Comparison of ENCODE assay signal across 15 cellular contexts in the genomic region with DNA sequence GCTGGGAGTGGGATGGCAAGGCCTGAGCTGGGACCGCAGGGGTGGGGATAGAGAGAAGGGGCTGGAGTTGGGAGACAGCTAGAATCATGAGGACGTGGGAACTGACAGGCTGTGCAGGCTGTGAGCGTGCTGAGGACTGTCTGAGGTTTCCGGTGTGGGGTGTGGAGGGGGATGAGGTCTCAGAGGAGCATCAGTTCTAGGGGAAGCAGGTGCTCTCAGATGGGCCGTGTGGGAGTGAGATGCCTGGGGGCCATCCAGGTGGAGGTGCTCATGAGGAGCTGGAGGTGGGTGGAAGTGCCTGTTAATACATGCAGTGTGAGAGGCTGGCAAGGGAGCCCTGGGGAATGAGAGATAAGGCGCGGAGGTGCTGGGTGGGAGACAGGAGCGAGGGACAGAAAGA. TPM values are rescaled to one million over a fixed set of nuclear protein-coding genes. Genes with fewer than 3 reads are reported as not detected.
DNase-seq lines count a peak whose midpoint lies in the region; ATAC-seq and TF ChIP-seq lines count a peak whose summit lies in the region.
"Had no signal": no experiment of that assay in that cellular context is flagged by ENCODE, and none has a peak within 500 bp of the region (broad histone marks: within the 10 kb centered on the region; RNA-seq: fewer than 3 reads in every experiment).

No MANE protein-coding gene starts in this region.

- H3K27me3 ChIP-seq in CD8-positive, alpha-beta T cell (ENCODE audit: insufficient read depth, low read length): no peaks in the 10 kb centered on the region
- no peaks in the 10 kb centered on the region for H3K27me3 ChIP-seq in right lobe of liver

- no peak overlapping the region for H3K4me3 ChIP-seq in CD8-positive, alpha-beta T cell (ENCODE audit: low read depth, low read length)
- H3K4me3 ChIP-seq in mucosa of descending colon: no peak overlapping the region
- H3K4me3 ChIP-seq in right lobe of liver: no peak overlapping the region
- H3K4me3 ChIP-seq: HAP-1 had no signal

- DNase-seq in CD8-positive, alpha-beta T cell: peak in 6 of 7 experiments; percentile 22 to 81 (median 63)
- DNase-seq in activated T-cell treated with anti-CD3 and anti-CD28 coated beads, Interleukin-2, amount 50 U/mL, for 48 hours: peak; percentile 51 to 59
- DNase-seq in mucosa of descending colon (peak in 2 of 3 donors; percentile 36 to 49), HUDEP-2 (lab: John Stamatoyannopoulos, UW; ENCODE audit: unreplicated experiment in 76 of 76) (no peak), mesothelial cell of epicardium (ENCODE audit: low spot score in 2 of 2, unreplicated experiment in 2 of 2) (no peak), right lobe of liver (no peak)
- DNase-seq: foreskin fibroblast, GF-D8, KG1, NCI-H2081 treated with DMSO at 0.1 percent for 48 hours had no signal

- ATAC-seq in CD8-positive, alpha-beta T cell: peak; percentile 39
- ATAC-seq in mucosa of descending colon: no peak
- ATAC-seq in HG03159 (IDR thresholded peaks at IDR 0.05; ENCODE audit: unreplicated experiment): no peak
- no peak for ATAC-seq in right lobe of liver
- ATAC-seq: right cardiac atrium had no signal

- no peak for TF ChIP-seq CTCF in CD8-positive, alpha-beta T cell (IDR thresholded peaks at IDR 0.05)
- TF ChIP-seq CTCF in mucosa of descending colon (IDR thresholded peaks at IDR 0.05): no peak
- no peak for TF ChIP-seq CTCF in mesothelial cell of epicardium (IDR thresholded peaks at IDR 0.05; ENCODE audit: unreplicated experiment)
- TF ChIP-seq CTCF in right lobe of liver (IDR thresholded peaks at IDR 0.05): no peak

- intact Hi-C loops in CD8-positive, alpha-beta T cell (cut with DNase I, micrococcal nuclease): loop anchor here in 1 of 2 experiments (2.0 to 5.0 kb wide), 2 partner anchors 20 to 46 kb away; no protein-coding TSS in a partner anchor
- intact Hi-C loops in mucosa of descending colon (cut with DNase I, micrococcal nuclease): no loop called here
- intact Hi-C loops in right lobe of liver (cut with DNase I): no loop called here

- 54% methylated on average over 2 of the region's 8 CpGs for WGBS in right lobe of liver (ENCODE audit: insufficient coverage, low coverage, low lambda C conversion rate, missing lambda C conversion rate)

- peaks cover 36% of the 10 kb centered on the region for H3K4me1 ChIP-seq in CD8-positive, alpha-beta T cell (ENCODE audit: insufficient read depth, low read length)
- H3K4me1 ChIP-seq in mucosa of descending colon (ENCODE audit: low read depth) (no peaks in the 10 kb centered on the region), right lobe of liver (peaks cover 0 to 5% (median 0%) of the 10 kb centered on the region in 4 donors)
- H3K4me1 ChIP-seq: HAP-1 had no signal

- no peaks in the 10 kb centered on the region for H3K9me3 Mint-ChIP-seq in CD8-positive, alpha-beta T cell
- H3K9me3 Mint-ChIP-seq in mesothelial cell of epicardium: no peaks in the 10 kb centered on the region
- H3K9me3 Mint-ChIP-seq: dendritic cell treated with granulocyte-macrophage colony-stimulating factor and Interleukin-4, amounts not matched to agents 40 ng/mL and 50 ng/mL, for 4 days had no signal

- CTCF ChIA-PET in CD8-positive, alpha-beta T cell (lab: Charles Lee): interaction anchor here (1.0 to 6.1 kb wide), 4 partner anchors 8 to 75 kb away, joined by 3 to 69 read pairs (median 3); no protein-coding TSS in a partner anchor

- peak overlapping the region; percentile 90 for H3K27ac Mint-ChIP-seq in CD8-positive, alpha-beta T cell
- no peak overlapping the region for H3K27ac Mint-ChIP-seq in mesothelial cell of epicardium
- H3K27ac Mint-ChIP-seq: dendritic cell treated with granulocyte-macrophage colony-stimulating factor and Interleukin-4, amounts not matched to agents 40 ng/mL and 50 ng/mL, for 4 days had no signal

- no peak for TF ChIP-seq POLR2A in right lobe of liver (IDR thresholded peaks at IDR 0.05)

- no peaks in the 10 kb centered on the region for H3K9me3 ChIP-seq in CD8-positive, alpha-beta T cell (ENCODE audit: low read length)
- H3K9me3 ChIP-seq in KOPT-K1 (ENCODE audit: insufficient read depth, low read length, poor library complexity, severe bottlenecking) (no peaks in the 10 kb centered on the region), mucosa of descending colon (no peaks in the 10 kb centered on the region), right lobe of liver (no peaks in the 10 kb centered on the region)
- H3K9me3 ChIP-seq: HAP-1 had no signal

- no peaks in the 10 kb centered on the region for H3K36me3 ChIP-seq in CD8-positive, alpha-beta T cell (ENCODE audit: insufficient read depth, low read length)
- H3K36me3 ChIP-seq in KOPT-K1 (ENCODE audit: insufficient read depth, low read length) (peaks cover 13% of the 10 kb centered on the region; the same call in 1 of the 2 replicates), mucosa of descending colon (ENCODE audit: low read depth) (no peaks in the 10 kb centered on the region), right lobe of liver (no peaks in the 10 kb centered on the region)
- H3K36me3 ChIP-seq: HAP-1 had no signal

- peaks cover 2% of the 10 kb centered on the region for H3K36me3 Mint-ChIP-seq in CD8-positive, alpha-beta T cell
- no peaks in the 10 kb centered on the region for H3K36me3 Mint-ChIP-seq in mesothelial cell of epicardium

- H3K4me1 Mint-ChIP-seq in CD8-positive, alpha-beta T cell (ENCODE audit: low read depth): peaks cover 51% of the 10 kb centered on the region
- H3K4me1 Mint-ChIP-seq in mesothelial cell of epicardium: peaks cover 6% of the 10 kb centered on the region

- POLR2A ChIA-PET in CD8-positive, alpha-beta T cell (lab: Charles Lee): interaction anchor here (1.1 to 1.4 kb wide), 4 partner anchors 10 to 15 kb away, joined by 3 to 4 read pairs (median 4); no protein-coding TSS in a partner anchor

- H3K27me3 Mint-ChIP-seq in CD8-positive, alpha-beta T cell (ENCODE audit: low read depth): no peaks in the 10 kb centered on the region
- H3K27me3 Mint-ChIP-seq in mesothelial cell of epicardium (ENCODE audit: low read depth): peaks cover 3% of the 10 kb centered on the region
- H3K27me3 Mint-ChIP-seq: dendritic cell treated with granulocyte-macrophage colony-stimulating factor and Interleukin-4, amounts not matched to agents 40 ng/mL and 50 ng/mL, for 4 days had no signal

- no peak overlapping the region for H3K27ac ChIP-seq in CD8-positive, alpha-beta T cell (ENCODE audit: low read depth, low read length)
- H3K27ac ChIP-seq in KOPT-K1 (ENCODE audit: low read depth, low read length, poor library complexity, severe bottlenecking) (peak overlapping the region; percentile 97), right lobe of liver (no peak overlapping the region)

- H3K4me3 Mint-ChIP-seq in CD8-positive, alpha-beta T cell: peak overlapping the region; percentile 80
- no peak overlapping the region for H3K4me3 Mint-ChIP-seq in mesothelial cell of epicardium
- H3K4me3 Mint-ChIP-seq: dendritic cell treated with granulocyte-macrophage colony-stimulating factor and Interleukin-4, amounts not matched to agents 40 ng/mL and 50 ng/mL, for 4 days had no signal

RNA-seq across cellular contexts. Expression of a gene that starts 27.2 kb away (rescaled TPM):
- total RNA-seq in CD8-positive, alpha-beta T cell: under 1 TPM; 0.38 to 0.58 TPM
- 1 to 10 TPM in 2 of 3 donors, under 1 TPM in 1; 0.70 to 3.6 (median 1.1) TPM for total RNA-seq in mucosa of descending colon
- 4.2 to 5.2 TPM (median 4.4 TPM) in 3 replicates for total RNA-seq in mesothelial cell of epicardium
- 1 to 10 TPM in 1 of 6 experiments, under 1 TPM in 4, not detected in 1; 0.07 to 1.1 (median 0.27) TPM for total RNA-seq in right lobe of liver

RNA-seq across cellular contexts. Expression of a gene that starts 50.1 kb away (rescaled TPM):
- 10 to 100 TPM; 23.0 to 25.7 TPM for total RNA-seq in CD8-positive, alpha-beta T cell
- 10 to 100 TPM; 17.2 to 24.1 (median 17.6) TPM for total RNA-seq in mucosa of descending colon
- 19.8 to 20.6 TPM (median 20.4 TPM) in 3 replicates for total RNA-seq in mesothelial cell of epicardium
- 1 to 10 TPM; 5.4 to 7.7 (median 5.8) TPM for total RNA-seq in right lobe of liver

RNA-seq across cellular contexts. Expression of a gene that starts 55.0 kb away (rescaled TPM):
- 10 to 100 TPM; 15.3 to 18.7 TPM for total RNA-seq in CD8-positive, alpha-beta T cell
- total RNA-seq in mucosa of descending colon (1 to 10 TPM in 2 of 3 donors, under 1 TPM in 1; 0.73 to 2.6 (median 2.2) TPM), mesothelial cell of epicardium (0.18 to 0.66 TPM (median 0.24 TPM) in 3 replicates), right lobe of liver (1 to 10 TPM in 1 of 6 experiments, under 1 TPM in 5; 0.13 to 1.1 (median 0.40) TPM)

Comparison
In these comparisons a context has a peak if more than half of its experiments do, and no peak if none do; other contexts are left out.
1. DNase-seq: peak in CD8-positive, alpha-beta T cell (6 of 7), activated T-cell treated with anti-CD3 and anti-CD28 coated beads, Interleukin-2, amount 50 U/mL, for 48 hours (2 of 2) and mucosa of descending colon (2 of 3); none in HUDEP-2 (0 of 76), mesothelial cell of epicardium (0 of 2) and right lobe of liver (0 of 3).